ENCODE assay signal across 21 cellular contexts in the genomic region with DNA sequence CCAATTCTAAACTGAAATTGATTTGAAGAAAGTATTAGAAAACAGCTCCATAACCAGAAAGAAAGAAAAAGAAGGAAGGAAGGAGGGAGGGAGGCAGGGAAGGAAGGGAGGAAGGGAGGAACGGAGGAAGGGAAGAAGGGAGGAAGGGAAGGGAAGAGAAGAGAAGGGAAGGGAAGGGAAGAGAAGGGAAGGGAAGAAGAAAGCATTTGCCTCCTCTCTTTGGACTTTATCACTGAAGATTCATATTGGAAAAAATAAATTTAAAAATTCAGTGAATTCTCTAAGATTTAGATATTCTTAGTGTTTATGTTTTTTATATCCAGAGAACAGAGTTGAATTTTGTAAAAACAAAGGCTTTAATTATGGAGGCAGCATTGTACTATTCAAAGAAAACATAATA.
A peak's percentile ranks its signal among the peaks of the same experiment; 100 is the strongest.
DNase-seq lines count a peak whose midpoint lies in the region; ATAC-seq, FAIRE-seq and TF ChIP-seq lines count a peak whose summit lies in the region.
"Had no signal": no experiment of that assay in that cellular context is flagged by ENCODE, and none has a peak within 500 bp of the region (broad histone marks: within the 10 kb centered on the region; RNA-seq: fewer than 3 reads in every experiment).

No MANE protein-coding gene starts in this region.

- H3K4me3 Mint-ChIP-seq in neural progenitor cell: no peak overlapping the region
- H3K4me3 Mint-ChIP-seq: B cell; CD4-positive, alpha-beta T cell; CD8-positive, alpha-beta T cell had no signal

- H3F3A ChIP-seq in neural progenitor cell (ENCODE audit: low read depth): no peaks in the 10 kb centered on the region

- ATAC-seq in HepG2 (no peak), right lobe of liver (no peak)
- ATAC-seq: A549; CD8-positive, alpha-beta T cell had no signal

- H2BK15ac ChIP-seq in H1 (ENCODE audit: low read length): no peak overlapping the region

- CTCF ChIA-PET in HepG2 (lab: Yijun Ruan, JAX; ENCODE audit: low intra/inter-chr PET ratio, low total read pairs) (no interaction called here), H1 (lab: Charles Lee; ENCODE audit: partially characterized antibody) (interaction anchor here (0.8 to 1.2 kb wide), 5 partner anchors 10 to 592 kb away, joined by 3 read pairs; no protein-coding TSS in a partner anchor)

- TF ChIP-seq POLR2A in HepG2 (IDR thresholded peaks at IDR 0.05; ENCODE audit: insufficient read depth in 1 of 2, low read depth in 2 of 2, low read length in 2 of 2) (no peak), right lobe of liver (IDR thresholded peaks at IDR 0.05) (no peak), H1 (IDR thresholded peaks at IDR 0.05; ENCODE audit: control extremely low read depth in 1 of 2, low read depth in 2 of 2, low read length in 2 of 2) (no peak)

- no peak overlapping the region for H3K27ac ChIP-seq in HepG2 (ENCODE audit: extremely low read length, insufficient read depth, low read length)
- no peak overlapping the region for H3K27ac ChIP-seq in right lobe of liver
- no peak overlapping the region for H3K27ac ChIP-seq in H1 (ENCODE audit: low read depth, low read length)
- H3K27ac ChIP-seq in neural progenitor cell: no peak overlapping the region
- H3K27ac ChIP-seq: 22Rv1; A549; BLaER1 treated with 17β-estradiol and CSF1 and Interleukin-3, amounts not matched to agents 10 nM and 100 nM; C4-2B had no signal

- no peak overlapping the region for H3K4me2 ChIP-seq in HepG2 (ENCODE audit: low read depth, low read length)
- no peak overlapping the region for H3K4me2 ChIP-seq in H1 (ENCODE audit: insufficient read depth in 1 of 2, low read depth in 2 of 2, low read length in 2 of 2)
- H3K4me2 ChIP-seq in neural progenitor cell: no peak overlapping the region
- H3K4me2 ChIP-seq: A549 had no signal

- H4K20me1 ChIP-seq in HepG2 (ENCODE audit: insufficient read depth, low read length) (no peaks in the 10 kb centered on the region), H1 (replicated peaks in 1 of 2; ENCODE audit: control insufficient read depth in 1 of 2, insufficient read depth in 2 of 2, low read length in 2 of 2) (no peaks in the 10 kb centered on the region), neural progenitor cell (ENCODE audit: low read depth) (no peaks in the 10 kb centered on the region)
- H4K20me1 ChIP-seq: BLaER1 treated with 17β-estradiol and CSF1 and Interleukin-3, amounts not matched to agents 10 nM and 100 nM had no signal

- no peak overlapping the region for H3K14ac ChIP-seq in H1 (ENCODE audit: insufficient read length)

- no peak for FAIRE-seq in HepG2 (lab: Jason Lieb, UNC)
- FAIRE-seq in H1 (lab: Jason Lieb, UNC): no peak
- FAIRE-seq: D721Med, G401.6, GM12891 had no signal

- H3K18ac ChIP-seq in H1 (ENCODE audit: extremely low read depth, low read length): no peak overlapping the region

- H4K5ac ChIP-seq in H1 (ENCODE audit: insufficient read length, low read depth, low read length): no peak overlapping the region

- H4K91ac ChIP-seq in H1 (replicated peaks; ENCODE audit: insufficient read length, low read length): no peak overlapping the region

- H3K9me3 Mint-ChIP-seq in neural progenitor cell: no peaks in the 10 kb centered on the region
- H3K9me3 Mint-ChIP-seq: CD4-positive, alpha-beta T cell; CD8-positive, alpha-beta T cell had no signal

- H4K8ac ChIP-seq in H1 (ENCODE audit: extremely low read depth, insufficient read depth, low read length): no peak overlapping the region

- no peaks in the 10 kb centered on the region for H3K36me3 Mint-ChIP-seq in neural progenitor cell
- H3K36me3 Mint-ChIP-seq: CD8-positive, alpha-beta T cell had no signal

- H2BK12ac ChIP-seq in H1 (ENCODE audit: low read depth, low read length): no peak overlapping the region

- H3K79me2 ChIP-seq in HepG2 (ENCODE audit: insufficient read depth, low read length) (no peaks in the 10 kb centered on the region), H1 (ENCODE audit: control insufficient read depth in 1 of 2, insufficient read depth in 2 of 2, low read length in 2 of 2) (no peaks in the 10 kb centered on the region), neural progenitor cell (ENCODE audit: low read depth) (no peaks in the 10 kb centered on the region)

- no peak for TF ChIP-seq EP300 in HepG2 (IDR thresholded peaks at IDR 0.05; ENCODE audit: low read depth in 2 of 2, low read length in 2 of 2)
- TF ChIP-seq EP300 in HepG2 (CRISPR knock-in tag; IDR thresholded peaks at IDR 0.05; ENCODE audit: borderline replicate concordance): no peak
- TF ChIP-seq EP300 in H1 (IDR thresholded peaks at IDR 0.05; ENCODE audit: borderline replicate concordance in 1 of 2, low read depth in 2 of 2, low read length in 2 of 2): no peak

- no peak overlapping the region for H3K27ac Mint-ChIP-seq in neural progenitor cell
- H3K27ac Mint-ChIP-seq: B cell; CD4-positive, alpha-beta T cell; CD8-positive, alpha-beta T cell had no signal

- H3K4me1 Mint-ChIP-seq in neural progenitor cell: peaks cover 4% of the 10 kb centered on the region
- H3K4me1 Mint-ChIP-seq: B cell had no signal

- DNase-seq in HepG2 (ENCODE audit: low spot score) (no peak), right lobe of liver (no peak), H1 (ENCODE audit: low read depth in 1 of 2, low spot score in 2 of 2) (no peak), neural progenitor cell (ENCODE audit: low spot score) (no peak), activated T-cell treated with anti-CD3 and anti-CD28 coated beads for 4 hours (no peak), anterior cingulate cortex (lab: John Stamatoyannopoulos, UW) (no peak)
- DNase-seq: AML-193; Caco-2; Calu3; CD4-positive, alpha-beta T cell; CD8-positive, alpha-beta T cell; DMS79 treated with DMSO at 0.1 percent for 48 hours; GF-D8 had no signal

- H3K56ac ChIP-seq in H1 (replicated peaks; ENCODE audit: insufficient read length, low read depth, low read length): no peak overlapping the region

- POLR2A ChIA-PET in HepG2 (lab: Yijun Ruan, JAX) (no interaction called here), H1 (lab: Charles Lee; ENCODE audit: partially characterized antibody) (no interaction called here)

- no peak overlapping the region for H2AK5ac ChIP-seq in H1 (ENCODE audit: low read depth, low read length)

- H2BK5ac ChIP-seq in H1 (ENCODE audit: low read depth, low read length): no peak overlapping the region

- H3K27me3 Mint-ChIP-seq in neural progenitor cell (ENCODE audit: insufficient read depth, low read depth): peaks cover 8% of the 10 kb centered on the region

- no TSS peak for BruUV-seq in HepG2 (replicated peaks; lab: Mats Ljungman, UMichigan)

- in situ Hi-C loops in HepG2 (cut with HindIII; ENCODE audit: extremely low pct_ligation_motif_present, low pct_unique_long_range_greater_than_20kb): no loop called here

- 0 out of 2 replicates have a peak, but pooled peaks cover 2% of the 10 kb centered on the region for H3K4me1 ChIP-seq in HepG2 (ENCODE audit: insufficient read depth, low read length)
- H3K4me1 ChIP-seq in right lobe of liver: no peaks in the 10 kb centered on the region
- H3K4me1 ChIP-seq in H1 (replicated peaks in 1 of 4; ENCODE audit: control insufficient read depth in 3 of 4, insufficient read depth in 4 of 4, low read length in 3 of 4): no peaks in the 10 kb centered on the region
- H3K4me1 ChIP-seq in neural progenitor cell: peaks cover 8% of the 10 kb centered on the region
- H3K4me1 ChIP-seq: A549, Caco-2 had no signal

- no peak overlapping the region for H2BK120ac ChIP-seq in H1 (replicated peaks; ENCODE audit: low read depth, low read length)

- intact Hi-C loops in HepG2 (cut with micrococcal nuclease; ENCODE audit: unreplicated experiment): no loop called here
- intact Hi-C loops in right lobe of liver (cut with DNase I): no loop called here

- no peak overlapping the region for H2AFZ ChIP-seq in HepG2 (ENCODE audit: low read length)
- H2AFZ ChIP-seq in H1 (ENCODE audit: low read length): peak overlapping the region; percentile 65; the same call in 1 of the 2 replicates
- H2AFZ ChIP-seq in neural progenitor cell (replicated peaks): peak overlapping the region; percentile 11

- H3K9me3 ChIP-seq in HepG2 (ENCODE audit: low read length) (no peaks in the 10 kb centered on the region), right lobe of liver (no peaks in the 10 kb centered on the region), H1 (ENCODE audit: insufficient read depth in 2 of 2, low read depth in 1 of 2, low read length in 1 of 2) (no peaks in the 10 kb centered on the region), neural progenitor cell (ENCODE audit: low read depth) (no peaks in the 10 kb centered on the region)
- H3K9me3 ChIP-seq: A549 had no signal

- 1% methylated on average over 1 of the region's 1 CpG for WGBS in HepG2 (ENCODE audit: low lambda C conversion rate)
- 24% methylated on average over 1 of the region's 1 CpG for WGBS in right lobe of liver (ENCODE audit: insufficient coverage, low coverage, low lambda C conversion rate, missing lambda C conversion rate)
- 64% methylated on average over 1 of the region's 1 CpG; no CpG with 5 or more reads in 1 of the 2 experiments for WGBS in H1 (ENCODE audit: extremely low coverage in 1 of 2, insufficient coverage in 1 of 2, insufficient read length in 1 of 2, insufficient replicate concordance in 2 of 2, low coverage in 1 of 2, low lambda C conversion rate in 2 of 2, missing lambda C conversion rate in 1 of 2), 2 experiments

- H3K4me3 ChIP-seq in HepG2 (replicated peaks in 1 of 3; ENCODE audit: insufficient read depth in 1 of 3, low read depth in 2 of 3, low read length in 3 of 3) (no peak overlapping the region), right lobe of liver (no peak overlapping the region), H1 (ENCODE audit: extremely low read depth in 1 of 4, insufficient read depth in 2 of 4, low read depth in 3 of 4, low read length in 4 of 4) (no peak overlapping the region), neural progenitor cell (no peak overlapping the region)
- H3K4me3 ChIP-seq: A549; BLaER1 treated with 17β-estradiol and CSF1 and Interleukin-3, amounts not matched to agents 10 nM and 100 nM had no signal

- H3K36me3 ChIP-seq in HepG2 (replicated peaks in 1 of 2; ENCODE audit: control insufficient read depth in 1 of 2, insufficient read depth in 2 of 2, low read length in 2 of 2) (no peaks in the 10 kb centered on the region), right lobe of liver (no peaks in the 10 kb centered on the region), H1 (ENCODE audit: control insufficient read depth in 2 of 4, insufficient read depth in 4 of 4, low read length in 3 of 4) (no peaks in the 10 kb centered on the region), neural progenitor cell (no peaks in the 10 kb centered on the region)
- H3K36me3 ChIP-seq: BLaER1 treated with 17β-estradiol and CSF1 and Interleukin-3, amounts not matched to agents 10 nM and 100 nM had no signal

- no peak overlapping the region for H3K23ac ChIP-seq in H1 (ENCODE audit: insufficient read length)

- no peaks in the 10 kb centered on the region for H3K79me1 ChIP-seq in H1 (ENCODE audit: low read depth, low read length)

- H3K23me2 ChIP-seq in H1 (ENCODE audit: low read depth, low read length): no peaks in the 10 kb centered on the region

- H3K4ac ChIP-seq in H1 (replicated peaks; ENCODE audit: insufficient read length, low read depth, low read length): no peak overlapping the region

- H3K9ac ChIP-seq in HepG2 (ENCODE audit: insufficient read depth, low read depth, low read length) (no peak overlapping the region), H1 (replicated peaks in 1 of 4; ENCODE audit: extremely low read depth in 1 of 4, low read depth in 3 of 4, low read length in 3 of 4) (no peak overlapping the region), neural progenitor cell (no peak overlapping the region)
- H3K9ac ChIP-seq: BLaER1 treated with 17β-estradiol and CSF1 and Interleukin-3, amounts not matched to agents 10 nM and 100 nM had no signal

- H2BK20ac ChIP-seq in H1 (ENCODE audit: low read length): no peak overlapping the region

- TF ChIP-seq CTCF in HepG2 (CRISPR knock-in tag; IDR thresholded peaks at IDR 0.05) (no peak), right lobe of liver (IDR thresholded peaks at IDR 0.05) (no peak), H1 (IDR thresholded peaks at IDR 0.05; ENCODE audit: control extremely low read depth in 1 of 3, insufficient read depth in 1 of 3, low read depth in 1 of 3, low read length in 3 of 3) (no peak), neural progenitor cell (IDR thresholded peaks at IDR 0.05) (no peak)

- TF ChIP-seq RAD21 in HepG2 (CRISPR knock-in tag; IDR thresholded peaks at IDR 0.05) (no peak), H1 (IDR thresholded peaks at IDR 0.05 in 1 of 2, conservative IDR thresholded peaks at IDR 0.05 in 1 of 2; ENCODE audit: low read depth in 2 of 2, low read length in 2 of 2) (no peak)

- H3K27me3 ChIP-seq in HepG2 (ENCODE audit: control insufficient read depth in 1 of 2, insufficient read depth in 2 of 2, low read length in 2 of 2) (peaks cover 0 to 2% of the 10 kb centered on the region in 2 experiments; a peak in 1 of 5 replicates), right lobe of liver (no peaks in the 10 kb centered on the region), H1 (replicated peaks in 1 of 4; ENCODE audit: control insufficient read depth in 3 of 4, extremely low read depth in 1 of 4, insufficient read depth in 3 of 4, low read length in 3 of 4) (no peaks in the 10 kb centered on the region), neural progenitor cell (no peaks in the 10 kb centered on the region)
- H3K27me3 ChIP-seq: BLaER1 treated with 17β-estradiol and CSF1 and Interleukin-3, amounts not matched to agents 10 nM and 100 nM had no signal
